Comparison of ENCODE assay signal across 8 cellular contexts in genomic region chr7:139829654-139830130, GRCh38.
DNase-seq lines count a peak whose midpoint lies in the region; ATAC-seq and TF ChIP-seq lines count a peak whose summit lies in the region.

No MANE protein-coding gene starts in this region.

- ATAC-seq in HG02610 (IDR thresholded peaks at IDR 0.05; ENCODE audit: unreplicated experiment) (peak; percentile 28), HG03457 (IDR thresholded peaks at IDR 0.05; ENCODE audit: unreplicated experiment) (no peak), HG03521 (IDR thresholded peaks at IDR 0.05; ENCODE audit: unreplicated experiment) (no peak)
- ATAC-seq in activated naive CD8-positive, alpha-beta T cell treated with anti-CD3 and anti-CD28 coated beads, Interleukin-2, amount 50 U/mL, for 24 hours, result peak; percentile 20

- H3K9me3 Mint-ChIP-seq in activated naive CD8-positive, alpha-beta T cell treated with anti-CD3 and anti-CD28 coated beads, Interleukin-2, amount 50 U/mL, for 24 hours, result peaks cover 17% of the 10 kb centered on the region
- H3K9me3 Mint-ChIP-seq in nephron progenitor cell, result peaks cover 51% of the 10 kb centered on the region

- peak overlapping the region; percentile 47 for H3K4me3 ChIP-seq in GM12864 (ENCODE audit: low read depth, low read length)

- peak overlapping the region; percentile 64 for H3K27ac Mint-ChIP-seq in activated naive CD8-positive, alpha-beta T cell treated with anti-CD3 and anti-CD28 coated beads, Interleukin-2, amount 50 U/mL, for 24 hours
- H3K27ac Mint-ChIP-seq in nephron progenitor cell, result peak overlapping the region; percentile 79

- peaks cover 26% of the 10 kb centered on the region for H3K4me1 Mint-ChIP-seq in activated naive CD8-positive, alpha-beta T cell treated with anti-CD3 and anti-CD28 coated beads, Interleukin-2, amount 50 U/mL, for 24 hours
- peaks cover 31% of the 10 kb centered on the region for H3K4me1 Mint-ChIP-seq in nephron progenitor cell

- TF ChIP-seq CTCF in GM12864 (IDR thresholded peaks at IDR 0.05; ENCODE audit: low read depth, low read length, missing control alignments), result no peak
- TF ChIP-seq CTCF in nephron progenitor cell (IDR thresholded peaks at IDR 0.05), result no peak

- peak; percentile 26 for DNase-seq in GM12864 (ENCODE audit: low read depth)
- no peak for DNase-seq in activated naive CD8-positive, alpha-beta T cell treated with anti-CD3 and anti-CD28 coated beads, Interleukin-2, amount 50 U/mL, for 24 hours
- DNase-seq in nephron progenitor cell, result no peak
- no peak for DNase-seq in NCI-H187 treated with DMSO at 0.1 percent for 48 hours (lab: John Stamatoyannopoulos, UW)
- no peak for DNase-seq in DMS79 (lab: John Stamatoyannopoulos, UW)

- H3K27me3 Mint-ChIP-seq in activated naive CD8-positive, alpha-beta T cell treated with anti-CD3 and anti-CD28 coated beads, Interleukin-2, amount 50 U/mL, for 24 hours, result peaks cover 4% of the 10 kb centered on the region
- peaks cover 22% of the 10 kb centered on the region for H3K27me3 Mint-ChIP-seq in nephron progenitor cell (ENCODE audit: low read depth, poor library complexity)

- no peaks in the 10 kb centered on the region for H3K36me3 Mint-ChIP-seq in activated naive CD8-positive, alpha-beta T cell treated with anti-CD3 and anti-CD28 coated beads, Interleukin-2, amount 50 U/mL, for 24 hours (ENCODE audit: low read depth)
- H3K36me3 Mint-ChIP-seq in nephron progenitor cell (ENCODE audit: low read depth), result peaks cover 34% of the 10 kb centered on the region

- peak overlapping the region; percentile 66 for H3K4me3 Mint-ChIP-seq in activated naive CD8-positive, alpha-beta T cell treated with anti-CD3 and anti-CD28 coated beads, Interleukin-2, amount 50 U/mL, for 24 hours
- H3K4me3 Mint-ChIP-seq in nephron progenitor cell, result peak overlapping the region; percentile 39

Comparison
In these comparisons a context has a peak if more than half of its experiments do, and no peak if none do; other contexts are left out.
1. ATAC-seq: peak in HG02610 (single experiment) and activated naive CD8-positive, alpha-beta T cell treated with anti-CD3 and anti-CD28 coated beads, Interleukin-2, amount 50 U/mL, for 24 hours (single experiment); none in HG03457 (single experiment) and HG03521 (single experiment).